8 cellular contexts compared by ENCODE assay signal in the genomic region with DNA sequence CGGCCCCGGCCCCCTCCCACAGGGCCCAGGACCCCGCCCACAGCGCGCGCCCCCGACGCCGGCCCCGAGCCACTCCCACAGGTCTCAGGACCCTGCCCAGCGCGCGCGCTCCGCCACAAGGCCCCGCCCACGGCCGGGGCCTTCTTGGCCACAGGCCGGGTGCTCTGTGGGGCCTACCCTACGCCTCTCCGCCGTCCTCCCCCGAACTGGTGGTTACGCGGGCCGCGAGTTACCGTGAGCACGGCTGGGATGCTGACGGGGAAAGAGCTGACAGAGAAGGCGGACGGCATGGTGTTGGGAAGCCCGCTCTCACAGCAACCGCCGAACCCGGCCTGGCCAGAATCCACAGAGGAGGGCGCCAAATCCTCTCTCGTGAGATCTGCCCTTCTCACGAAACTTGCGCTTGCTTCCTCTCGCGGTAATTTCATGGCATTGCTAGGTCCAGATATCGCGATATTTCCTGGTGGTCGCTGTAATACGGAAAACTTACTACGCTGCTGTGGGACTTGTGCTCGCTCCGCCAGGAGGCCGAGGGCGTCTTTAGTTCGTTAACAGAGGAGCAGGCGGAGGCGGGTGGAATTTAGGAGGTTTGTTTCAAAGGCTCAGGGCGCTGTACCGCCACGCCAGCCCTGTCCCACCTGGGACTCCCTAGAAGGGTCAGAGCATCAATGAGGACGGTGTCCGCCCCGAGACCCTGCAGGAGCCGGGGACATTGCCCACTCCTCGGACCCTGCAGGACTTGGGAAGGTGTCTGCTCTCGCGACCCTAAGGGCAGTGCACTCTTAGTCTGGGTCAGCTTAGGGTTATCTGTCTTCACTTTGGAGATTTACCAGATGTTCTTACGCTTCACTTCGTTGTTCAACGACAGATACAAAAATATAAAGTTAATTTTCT. TPM values are rescaled to one million over a fixed set of nuclear protein-coding genes. Genes with fewer than 3 reads are reported as not detected.
DNase-seq lines count a peak whose midpoint lies in the region; ATAC-seq, FAIRE-seq and TF ChIP-seq lines count a peak whose summit lies in the region.

Gene TMEM18, minus strand, starts transcription at position 351 of the 894 bp plus-strand sequence. Its CDS starts 61 bp downstream, at position 290.

- H3K4me1 ChIP-seq in endothelial cell of umbilical vein (ENCODE audit: control insufficient read depth, extremely low read depth, insufficient read depth, low read length) (peaks cover 25% of the 10 kb centered on the region), mononuclear cell (ENCODE audit: insufficient read depth, low read length) (peaks cover 16% of the 10 kb centered on the region)

- peak within 1 kb of the TSS; percentile 71 for H2AFZ ChIP-seq in endothelial cell of umbilical vein (ENCODE audit: low read depth, low read length)

- dilution Hi-C loops in endothelial cell of umbilical vein (cut with MboI; ENCODE audit: extremely low pct_ligation_motif_present, low sequenced_read_pairs): no loop called here

- H3K9me3 ChIP-seq in endothelial cell of umbilical vein (replicated peaks; ENCODE audit: control insufficient read depth, insufficient read depth, low read length): no peaks in the 10 kb centered on the region
- no peaks in the 10 kb centered on the region for H3K9me3 ChIP-seq in mononuclear cell (ENCODE audit: low read depth, low read length)

- intact Hi-C loops in endothelial cell of umbilical vein (cut with micrococcal nuclease): loop anchor here (2.0 kb wide), 2 partner anchors 413 to 1067 kb away; partner anchors contain the start of genes ACP1, PXDN and SH3YL1

- peaks cover 0 to 1% of the 10 kb centered on the region in 2 experiments for H3K36me3 ChIP-seq in endothelial cell of umbilical vein (ENCODE audit: control insufficient read depth in 2 of 2, extremely low read depth in 1 of 2, insufficient read depth in 2 of 2, low read length in 2 of 2)

- no peaks in the 10 kb centered on the region for H4K20me1 ChIP-seq in endothelial cell of umbilical vein (replicated peaks; ENCODE audit: control insufficient read depth, extremely low read depth, insufficient read depth, low read length)

- peak; percentile 99 for TF ChIP-seq POLR2A in endothelial cell of umbilical vein (IDR thresholded peaks at IDR 0.05; ENCODE audit: low read depth, low read length)

- DNase-seq in DMS114 treated with DMSO at 0.1 percent for 48 hours (lab: John Stamatoyannopoulos, UW; ENCODE audit: unreplicated experiment): peak; percentile 91
- DNase-seq in HTR-8/SVneo (ENCODE audit: insufficient read length, low spot score): peak; percentile 97
- DNase-seq in NOMO-1 treated with DMSO at 0.1 percent for 48 hours (lab: John Stamatoyannopoulos, UW; ENCODE audit: unreplicated experiment): peak; percentile 95
- DNase-seq in endothelial cell of umbilical vein (ENCODE audit: low read depth, low spot score): peak; percentile 98
- peak; percentile 96 to 100 (median 98) for DNase-seq in stimulated activated naive CD4-positive, alpha-beta T cell (lab: John Stamatoyannopoulos, UW)

- TF ChIP-seq CTCF in endothelial cell of umbilical vein (IDR thresholded peaks at IDR 0.05; ENCODE audit: extremely low read depth in 1 of 2, insufficient read depth in 1 of 2, low read depth in 1 of 2, low read length in 2 of 2): peak in 1 of 2 donors; percentile 6

- H3K9me1 ChIP-seq in endothelial cell of umbilical vein (replicated peaks; ENCODE audit: control insufficient read depth, extremely low read depth, insufficient read depth, low read length): no peaks in the 10 kb centered on the region

- peak within 1 kb of the TSS; percentile 84 for H3K4me2 ChIP-seq in endothelial cell of umbilical vein (ENCODE audit: insufficient read depth, low read length)

- H3K27ac ChIP-seq in endothelial cell of umbilical vein (ENCODE audit: insufficient read depth, low read depth, low read length): peak within 1 kb of the TSS; percentile 91

- BruUV-seq in endothelial cell of umbilical vein (replicated peaks; lab: Mats Ljungman, UMichigan): TSS peak; percentile 87

- peaks cover 25% of the 10 kb centered on the region for H3K79me2 ChIP-seq in endothelial cell of umbilical vein (ENCODE audit: control insufficient read depth, insufficient read depth, low read length)

- H3K27me3 ChIP-seq in endothelial cell of umbilical vein (ENCODE audit: control insufficient read depth in 2 of 2, insufficient read depth in 2 of 2, low read length in 2 of 2) (no peaks in the 10 kb centered on the region), mononuclear cell (ENCODE audit: insufficient read depth, low read length) (no peaks in the 10 kb centered on the region)

- peak; percentile 49 for ATAC-seq in GM21381 (IDR thresholded peaks at IDR 0.05; ENCODE audit: unreplicated experiment)

- H3K4me3 ChIP-seq in endothelial cell of umbilical vein (replicated peaks in 1 of 3; ENCODE audit: insufficient read depth in 1 of 3, low read depth in 1 of 3, low read length in 3 of 3) (peak within 1 kb of the TSS; percentile 39 to 80 (median 79)), mononuclear cell (ENCODE audit: low read length) (peak within 1 kb of the TSS; percentile 96)

- POLR2A ChIA-PET in activated CD8-positive, alpha-beta memory T cell treated with anti-CD3 and anti-CD28 coated beads for 36 hours (lab: Charles Lee): interaction anchor here (0.6 to 1.0 kb wide), 2 partner anchors 10 to 29 kb away, joined by 3 to 6 read pairs; no protein-coding TSS in a partner anchor
- POLR2A ChIA-PET in endothelial cell of umbilical vein (lab: Charles Lee): interaction anchor here (0.6 to 1.4 kb wide), 4 partner anchors 10 to 1005 kb away, joined by 3 to 7 read pairs (median 4); no protein-coding TSS in a partner anchor

- peak within 1 kb of the TSS; percentile 97 for H3K9ac ChIP-seq in endothelial cell of umbilical vein (replicated peaks; ENCODE audit: extremely low read depth, insufficient read depth, low read length)

- no peak for FAIRE-seq in HTR-8/SVneo (lab: Jason Lieb, UNC)
- no peak for FAIRE-seq in endothelial cell of umbilical vein (lab: Jason Lieb, UNC)

- CTCF ChIA-PET in activated CD8-positive, alpha-beta memory T cell treated with anti-CD3 and anti-CD28 coated beads for 36 hours (lab: Charles Lee): no interaction called here
- CTCF ChIA-PET in endothelial cell of umbilical vein (lab: Charles Lee): interaction anchor here (0.6 to 2.0 kb wide), 4 partner anchors 10 to 1140 kb away, joined by 3 to 9 read pairs (median 4); no protein-coding TSS in a partner anchor

TF ChIP-seq in endothelial cell of umbilical vein, 7 proteins besides CTCF, POLR2A, EP300 and RAD21:
- TF ChIP-seq POLR2AphosphoS5 (IDR thresholded peaks at IDR 0.05; ENCODE audit: insufficient read depth, low read depth, low read length) (peak; percentile 92), GATA2 (IDR thresholded peaks at IDR 0.05; ENCODE audit: insufficient read depth, insufficient read length, low read depth, low read length) (no peak), MYC (IDR thresholded peaks at IDR 0.05; ENCODE audit: low read depth, low read length) (no peak)

RNA-seq across cellular contexts. Expression of gene TMEM18, which starts in this region (rescaled TPM):
- total RNA-seq in activated CD8-positive, alpha-beta memory T cell treated with anti-CD3 and anti-CD28 coated beads for 36 hours: 10 to 100 TPM; 24.2 to 26.9 TPM
- total RNA-seq in endothelial cell of umbilical vein (23.1 and 23.7 TPM in 2 replicates), mononuclear cell (11.5 TPM)
- polyA plus RNA-seq in endothelial cell of umbilical vein: 15.5 and 19.1 TPM in 2 replicates
- 18.0 and 20.6 TPM in 2 replicates for polyA plus RNA-seq in endothelial cell of umbilical vein (2011; cell fraction: cytosol; rRNA removed)
- polyA plus RNA-seq in endothelial cell of umbilical vein (2011; cell fraction: nucleus; rRNA removed): 44.5 and 51.3 TPM in 2 replicates
- polyA plus RNA-seq in endothelial cell of umbilical vein (2012): 25.2 and 29.4 TPM in 2 replicates
- 13.7 and 14.9 TPM in 2 replicates for polyA minus RNA-seq in endothelial cell of umbilical vein
- polyA minus RNA-seq in endothelial cell of umbilical vein (2011; cell fraction: cytosol; rRNA and poly(A)+ RNA removed): 13.5 TPM
- polyA minus RNA-seq in endothelial cell of umbilical vein (2011; cell fraction: nucleus; rRNA and poly(A)+ RNA removed): 23.2 and 33.5 TPM in 2 replicates

Comparison
In these comparisons a context has a peak if more than half of its experiments do, and no peak if none do; other contexts are left out.
1. Peak in every context shown above with its lines: DNase-seq, ATAC-seq, H3K4me3 ChIP-seq and H3K27ac ChIP-seq.